1 cellular context compared by ENCODE assay signal in the genomic region with DNA sequence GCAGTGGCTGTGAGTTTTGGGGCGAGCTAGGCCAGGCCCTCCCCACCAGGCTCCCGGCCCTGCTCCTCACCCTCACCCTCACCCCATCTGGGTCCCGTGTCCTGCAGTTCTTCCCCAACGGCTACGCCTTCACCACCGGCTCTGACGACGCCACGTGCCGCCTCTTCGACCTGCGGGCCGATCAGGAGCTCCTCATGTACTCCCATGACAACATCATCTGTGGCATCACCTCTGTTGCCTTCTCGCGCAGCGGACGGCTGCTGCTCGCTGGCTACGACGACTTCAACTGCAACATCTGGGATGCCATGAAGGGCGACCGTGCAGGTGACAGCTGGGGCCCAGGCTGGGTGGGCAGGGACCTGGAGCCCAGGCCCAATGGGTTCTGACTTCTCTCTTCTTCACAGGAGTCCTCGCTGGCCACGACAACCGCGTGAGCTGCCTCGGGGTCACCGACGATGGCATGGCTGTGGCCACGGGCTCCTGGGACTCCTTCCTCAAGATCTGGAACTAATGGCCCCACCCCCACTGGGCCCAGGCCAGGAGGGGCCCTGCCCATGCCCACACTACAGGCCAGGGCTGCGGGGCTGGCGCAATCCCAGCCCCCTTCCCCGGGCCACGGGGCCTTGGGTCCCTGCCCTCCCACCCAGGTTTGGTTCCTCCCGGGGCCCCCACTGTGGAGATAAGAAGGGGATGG.
TF ChIP-seq lines count a peak whose summit lies in the region.

No MANE protein-coding gene starts in this region.

TF ChIP-seq in H1, 55 proteins besides CTCF, POLR2A, EP300 and RAD21:
- TF ChIP-seq POLR2AphosphoS5 (IDR thresholded peaks at IDR 0.05; ENCODE audit: low read depth, low read length) (peak; percentile 69; the same call in 1 of the 2 replicates), JUN (IDR thresholded peaks at IDR 0.05; ENCODE audit: low read depth, low read length) (no peak), SP2 (IDR thresholded peaks at IDR 0.05; ENCODE audit: low read length) (no peak)
